7 cellular contexts compared by ENCODE assay signal in the genomic region with DNA sequence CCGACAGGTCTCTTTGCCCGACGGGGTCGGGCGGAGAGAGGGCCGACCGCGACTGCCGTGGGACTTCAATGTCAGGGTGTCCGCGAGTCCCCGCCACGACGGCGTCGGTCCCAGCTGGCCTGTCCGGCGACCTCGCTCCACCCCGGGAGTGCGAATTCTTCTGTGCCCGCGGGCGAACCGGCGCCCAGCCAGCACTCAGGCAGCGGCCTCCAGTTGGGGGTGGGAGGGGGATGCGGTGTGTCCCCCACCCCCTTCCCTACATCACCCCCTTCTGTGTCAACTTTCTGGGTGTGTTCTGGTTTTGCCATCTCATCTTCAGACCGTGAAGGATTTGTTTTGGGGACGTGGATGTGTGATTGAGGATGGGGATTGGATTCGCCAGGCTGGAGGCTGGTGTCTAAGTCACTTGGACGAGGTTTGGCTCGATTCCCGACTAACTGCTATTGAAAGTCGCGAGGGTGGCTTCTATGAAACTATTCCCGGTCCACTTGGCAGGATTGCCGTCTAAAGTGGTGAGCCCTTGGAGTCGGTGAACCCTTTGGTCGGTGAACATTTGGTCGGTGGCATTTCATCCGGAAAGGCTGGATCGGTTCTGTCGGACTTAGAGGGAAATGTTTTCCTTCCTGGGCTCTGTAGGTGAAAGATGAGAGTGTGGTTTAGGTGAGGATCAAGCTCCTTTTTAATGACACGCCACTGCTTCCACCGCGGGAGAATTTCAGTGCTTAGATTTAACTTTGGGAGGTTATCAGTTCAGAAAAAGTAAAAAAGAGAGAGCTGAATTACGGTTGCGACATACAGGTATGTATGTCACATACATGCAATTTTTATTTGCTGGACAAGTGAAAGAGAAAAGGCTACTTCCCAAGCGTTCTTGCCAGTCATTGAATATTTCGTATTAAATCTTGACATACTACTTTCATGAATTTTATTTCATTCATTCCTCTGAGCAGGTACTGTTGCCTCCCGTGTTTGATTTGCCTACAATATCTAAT. TPM values are rescaled to one million over a fixed set of nuclear protein-coding genes. Genes with fewer than 3 reads are reported as not detected.
DNase-seq lines count a peak whose midpoint lies in the region; ATAC-seq and TF ChIP-seq lines count a peak whose summit lies in the region.

No MANE protein-coding gene starts in this region.

- H3K27me3 ChIP-seq in neural cell (ENCODE audit: insufficient read depth, low read depth, low read length), result no peaks in the 10 kb centered on the region

- no peaks in the 10 kb centered on the region for H3K9me3 ChIP-seq in neural cell (ENCODE audit: low read length)

- H3K4me2 ChIP-seq in neural cell (ENCODE audit: low read length), result peak overlapping the region; percentile 79

- TF ChIP-seq CTCF in fibroblast of villous mesenchyme (IDR thresholded peaks at IDR 0.05; ENCODE audit: insufficient read depth, low read depth, low read length) (no peak), neural cell (IDR thresholded peaks at IDR 0.05; ENCODE audit: poor library complexity, severe bottlenecking) (no peak)

- TF ChIP-seq EP300 in neural cell (conservative IDR thresholded peaks at IDR 0.05; ENCODE audit: poor library complexity, severe bottlenecking), result no peak

- H3K27ac Mint-ChIP-seq in activated CD8-positive, alpha-beta T cell treated with anti-CD3 and anti-CD28 coated beads, Interleukin-2, amount 10 ng/mL, durations not matched to agents 7 days and 5 days, result peak overlapping the region; percentile 79

- H3K27me3 Mint-ChIP-seq in activated CD8-positive, alpha-beta T cell treated with anti-CD3 and anti-CD28 coated beads, Interleukin-2, amount 10 ng/mL, durations not matched to agents 7 days and 5 days (ENCODE audit: low read depth), result peaks cover 11% of the 10 kb centered on the region

- POLR2A ChIA-PET in activated CD8-positive, alpha-beta T cell treated with anti-CD3 and anti-CD28 coated beads, Interleukin-2, amount 10 ng/mL, durations not matched to agents 7 days and 5 days (lab: Charles Lee), result interaction anchor here (0.6 to 1.0 kb wide), 2 partner anchors 97 to 389 kb away, joined by 3 to 4 read pairs; no protein-coding TSS in a partner anchor

- no peak for TF ChIP-seq RAD21 in neural cell (conservative IDR thresholded peaks at IDR 0.05)

- peak overlapping the region; percentile 69 for H3K27ac ChIP-seq in neural cell (ENCODE audit: low read length)

- peaks cover 38% of the 10 kb centered on the region for H3K79me2 ChIP-seq in neural cell (replicated peaks; ENCODE audit: insufficient read depth, low read length)

- no peaks in the 10 kb centered on the region for H4K20me1 ChIP-seq in neural cell (ENCODE audit: insufficient read depth)

- CTCF ChIA-PET in activated CD8-positive, alpha-beta T cell treated with anti-CD3 and anti-CD28 coated beads, Interleukin-2, amount 10 ng/mL, durations not matched to agents 7 days and 5 days (lab: Charles Lee), result no interaction called here

- H3K36me3 Mint-ChIP-seq in activated CD8-positive, alpha-beta T cell treated with anti-CD3 and anti-CD28 coated beads, Interleukin-2, amount 10 ng/mL, durations not matched to agents 7 days and 5 days (ENCODE audit: low read depth), result no peaks in the 10 kb centered on the region

- H3K9me2 ChIP-seq in neural cell (ENCODE audit: insufficient read depth, low read length), result no peaks in the 10 kb centered on the region

- H3K4me1 Mint-ChIP-seq in activated CD8-positive, alpha-beta T cell treated with anti-CD3 and anti-CD28 coated beads, Interleukin-2, amount 10 ng/mL, durations not matched to agents 7 days and 5 days (ENCODE audit: low read depth), result peaks cover 24% of the 10 kb centered on the region

- no peaks in the 10 kb centered on the region for H3K9me3 Mint-ChIP-seq in activated CD8-positive, alpha-beta T cell treated with anti-CD3 and anti-CD28 coated beads, Interleukin-2, amount 10 ng/mL, durations not matched to agents 7 days and 5 days (ENCODE audit: insufficient read depth)

- H3K36me3 ChIP-seq in neural cell (ENCODE audit: insufficient read depth, low read length), result no peaks in the 10 kb centered on the region

- peak; percentile 79 for DNase-seq in ELF-1 (ENCODE audit: low read depth, low spot score)
- DNase-seq in Jurkat, Clone E6-1 (ENCODE audit: low read depth, low spot score), result no peak
- peak; percentile 28 for DNase-seq in activated CD8-positive, alpha-beta T cell treated with anti-CD3 and anti-CD28 coated beads, Interleukin-2, amount 10 ng/mL, durations not matched to agents 7 days and 5 days
- peak; percentile 42 for DNase-seq in fibroblast of villous mesenchyme (ENCODE audit: low read depth)

- H3K9ac ChIP-seq in neural cell (ENCODE audit: low read length), result peak overlapping the region; percentile 75

- peak; percentile 17 for ATAC-seq in GM21447 (IDR thresholded peaks at IDR 0.05; ENCODE audit: unreplicated experiment)
- no peak for ATAC-seq in activated CD8-positive, alpha-beta T cell treated with anti-CD3 and anti-CD28 coated beads, Interleukin-2, amount 10 ng/mL, durations not matched to agents 7 days and 5 days
- no peak for ATAC-seq in HG02610 (IDR thresholded peaks at IDR 0.05; ENCODE audit: unreplicated experiment)

- no peaks in the 10 kb centered on the region for H3F3A ChIP-seq in neural cell (ENCODE audit: insufficient read depth, low read length, poor library complexity, severe bottlenecking)

- H3K4me3 Mint-ChIP-seq in activated CD8-positive, alpha-beta T cell treated with anti-CD3 and anti-CD28 coated beads, Interleukin-2, amount 10 ng/mL, durations not matched to agents 7 days and 5 days, result no peak overlapping the region

- H2AFZ ChIP-seq in neural cell (ENCODE audit: low read depth, low read length), result peak overlapping the region; percentile 82

- H3K4me3 ChIP-seq in Jurkat, Clone E6-1 (ENCODE audit: low read length), result peak overlapping the region; percentile 82
- H3K4me3 ChIP-seq in fibroblast of villous mesenchyme (ENCODE audit: low read depth, low read length) (peak overlapping the region; percentile 72), neural cell (ENCODE audit: low read length) (peak overlapping the region; percentile 89)

TF ChIP-seq in neural cell, 6 proteins besides CTCF, POLR2A, EP300 and RAD21:
- TF ChIP-seq SMC3 (conservative IDR thresholded peaks at IDR 0.05; ENCODE audit: poor library complexity) (no peak), POLR2AphosphoS5 (IDR thresholded peaks at IDR 0.05) (no peak), MXI1 (conservative IDR thresholded peaks at IDR 0.05; ENCODE audit: poor library complexity, severe bottlenecking) (no peak), EZH2 (IDR thresholded peaks at IDR 0.05; ENCODE audit: borderline replicate concordance, insufficient read depth, low read length, poor library complexity, severe bottlenecking) (no peak), TAF1 (IDR thresholded peaks at IDR 0.05; ENCODE audit: low read depth) (no peak)
- TF ChIP-seq, protein P1, sequence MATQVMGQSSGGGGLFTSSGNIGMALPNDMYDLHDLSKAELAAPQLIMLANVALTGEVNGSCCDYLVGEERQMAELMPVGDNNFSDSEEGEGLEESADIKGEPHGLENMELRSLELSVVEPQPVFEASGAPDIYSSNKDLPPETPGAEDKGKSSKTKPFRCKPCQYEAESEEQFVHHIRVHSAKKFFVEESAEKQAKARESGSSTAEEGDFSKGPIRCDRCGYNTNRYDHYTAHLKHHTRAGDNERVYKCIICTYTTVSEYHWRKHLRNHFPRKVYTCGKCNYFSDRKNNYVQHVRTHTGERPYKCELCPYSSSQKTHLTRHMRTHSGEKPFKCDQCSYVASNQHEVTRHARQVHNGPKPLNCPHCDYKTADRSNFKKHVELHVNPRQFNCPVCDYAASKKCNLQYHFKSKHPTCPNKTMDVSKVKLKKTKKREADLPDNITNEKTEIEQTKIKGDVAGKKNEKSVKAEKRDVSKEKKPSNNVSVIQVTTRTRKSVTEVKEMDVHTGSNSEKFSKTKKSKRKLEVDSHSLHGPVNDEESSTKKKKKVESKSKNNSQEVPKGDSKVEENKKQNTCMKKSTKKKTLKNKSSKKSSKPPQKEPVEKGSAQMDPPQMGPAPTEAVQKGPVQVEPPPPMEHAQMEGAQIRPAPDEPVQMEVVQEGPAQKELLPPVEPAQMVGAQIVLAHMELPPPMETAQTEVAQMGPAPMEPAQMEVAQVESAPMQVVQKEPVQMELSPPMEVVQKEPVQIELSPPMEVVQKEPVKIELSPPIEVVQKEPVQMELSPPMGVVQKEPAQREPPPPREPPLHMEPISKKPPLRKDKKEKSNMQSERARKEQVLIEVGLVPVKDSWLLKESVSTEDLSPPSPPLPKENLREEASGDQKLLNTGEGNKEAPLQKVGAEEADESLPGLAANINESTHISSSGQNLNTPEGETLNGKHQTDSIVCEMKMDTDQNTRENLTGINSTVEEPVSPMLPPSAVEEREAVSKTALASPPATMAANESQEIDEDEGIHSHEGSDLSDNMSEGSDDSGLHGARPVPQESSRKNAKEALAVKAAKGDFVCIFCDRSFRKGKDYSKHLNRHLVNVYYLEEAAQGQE (IDR thresholded peaks at IDR 0.05; ENCODE audit: borderline replicate concordance), result no peak

RNA-seq across cellular contexts. Expression of gene ABCD3, which starts 0.8 kb away (rescaled TPM):
- 37.1 TPM for polyA plus RNA-seq in Jurkat, Clone E6-1 (2012; ENCODE audit: insufficient read depth, insufficient read length)
- total RNA-seq in activated CD8-positive, alpha-beta T cell treated with anti-CD3 and anti-CD28 coated beads, Interleukin-2, amount 10 ng/mL, durations not matched to agents 7 days and 5 days, result 10 to 100 TPM; 25.0 to 25.2 TPM
- total RNA-seq in fibroblast of villous mesenchyme, result 30.0 and 44.0 TPM in 2 replicates
- 33.6 and 46.4 TPM in 2 replicates for polyA plus RNA-seq in neural cell
- polyA minus RNA-seq in neural cell, result 74.3 and 76.2 TPM in 2 replicates
